Comparison of ENCODE assay signal across 13 cellular contexts in the genomic region with DNA sequence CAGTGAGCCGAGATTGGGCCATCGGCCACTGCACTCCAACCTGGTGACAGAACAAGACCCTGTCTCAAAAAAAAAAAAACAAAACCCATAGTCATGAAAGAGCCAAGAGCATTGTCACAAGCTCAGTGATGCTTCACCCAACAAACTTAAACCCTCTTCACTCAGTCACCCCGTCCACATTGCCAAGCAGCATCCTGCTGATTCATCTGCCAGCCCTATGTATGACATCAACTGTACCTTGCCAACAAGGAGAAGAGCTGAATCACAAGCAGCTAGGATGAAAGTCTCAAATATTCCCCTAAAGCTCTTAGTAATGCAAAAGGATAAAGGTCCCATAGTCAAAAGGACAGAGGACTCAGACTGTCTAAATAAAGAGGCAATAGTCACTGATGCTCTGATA.
DNase-seq lines count a peak whose midpoint lies in the region; ATAC-seq and TF ChIP-seq lines count a peak whose summit lies in the region.
"Had no signal": no experiment of that assay in that cellular context is flagged by ENCODE, and none has a peak within 500 bp of the region (broad histone marks: within the 10 kb centered on the region; RNA-seq: fewer than 3 reads in every experiment).

No MANE protein-coding gene starts in this region.

- H3K4me1 Mint-ChIP-seq in HFFc6 (ENCODE audit: low read depth): peaks cover 12% of the 10 kb centered on the region
- peaks cover 5% of the 10 kb centered on the region for H3K4me1 Mint-ChIP-seq in nephron progenitor cell
- H3K4me1 Mint-ChIP-seq: activated CD4-positive, alpha-beta T cell treated with anti-CD3 and anti-CD28 coated beads, Interleukin-2, amount 10 ng/mL, durations not matched to agents 24 days and 14 days had no signal

- H3K27ac Mint-ChIP-seq in HFFc6 (peak overlapping the region; percentile 68), nephron progenitor cell (no peak overlapping the region)
- H3K27ac Mint-ChIP-seq: activated CD4-positive, alpha-beta T cell treated with anti-CD3 and anti-CD28 coated beads, Interleukin-2, amount 10 ng/mL, durations not matched to agents 24 days and 14 days had no signal

- no peak for ATAC-seq in GM21529 (IDR thresholded peaks at IDR 0.05; ENCODE audit: unreplicated experiment)

- DNase-seq in DMS53 (lab: John Stamatoyannopoulos, UW) (peak; percentile 1), DMS53 treated with DMSO at 0.1 percent for 48 hours (lab: John Stamatoyannopoulos, UW; ENCODE audit: unreplicated experiment) (no peak), HFFc6 (peak; percentile 85), astrocyte of the spinal cord (ENCODE audit: low read depth, low spot score) (peak; percentile 44), kidney epithelial cell (ENCODE audit: low read depth) (peak; percentile 47), NCI-H524 (lab: John Stamatoyannopoulos, UW) (no peak), nephron progenitor cell (no peak)
- DNase-seq: activated CD4-positive, alpha-beta T cell treated with anti-CD3 and anti-CD28 coated beads, Interleukin-2, amount 10 ng/mL, durations not matched to agents 24 days and 14 days; effector memory CD4-positive, alpha-beta T cell; NCI-H1436; retina; SW 1271 had no signal

- H3K9me3 Mint-ChIP-seq in HFFc6 (peaks cover 6% of the 10 kb centered on the region), nephron progenitor cell (peaks cover 20% of the 10 kb centered on the region)

- H3K4me3 ChIP-seq in astrocyte of the spinal cord (ENCODE audit: low read depth, low read length) (no peak overlapping the region), kidney epithelial cell (ENCODE audit: low read depth, low read length) (no peak overlapping the region)

- no peaks in the 10 kb centered on the region for H3K27me3 ChIP-seq in kidney epithelial cell (ENCODE audit: control insufficient read depth, insufficient read depth, low read length)

- in situ Hi-C loops in astrocyte of the spinal cord (cut with HindIII; ENCODE audit: low sequenced_read_pairs): no loop called here

- H3K4me3 Mint-ChIP-seq in HFFc6 (no peak overlapping the region), nephron progenitor cell (no peak overlapping the region)
- H3K4me3 Mint-ChIP-seq: activated CD4-positive, alpha-beta T cell treated with anti-CD3 and anti-CD28 coated beads, Interleukin-2, amount 10 ng/mL, durations not matched to agents 24 days and 14 days had no signal

- peaks cover 14% of the 10 kb centered on the region for H3K36me3 Mint-ChIP-seq in HFFc6 (ENCODE audit: low read depth)
- peaks cover 23% of the 10 kb centered on the region for H3K36me3 Mint-ChIP-seq in nephron progenitor cell (ENCODE audit: low read depth)

- TF ChIP-seq CTCF in HFFc6 (IDR thresholded peaks at IDR 0.05): no peak
- no peak for TF ChIP-seq CTCF in astrocyte of the spinal cord (IDR thresholded peaks at IDR 0.05; ENCODE audit: low read depth, low read length)
- no peak for TF ChIP-seq CTCF in kidney epithelial cell (IDR thresholded peaks at IDR 0.05; ENCODE audit: insufficient read depth, low read length, poor library complexity, severe bottlenecking)
- TF ChIP-seq CTCF in nephron progenitor cell (IDR thresholded peaks at IDR 0.05): no peak

- H3K36me3 ChIP-seq in kidney epithelial cell (ENCODE audit: control insufficient read depth, insufficient read depth, low read length): no peaks in the 10 kb centered on the region

- H3K27me3 Mint-ChIP-seq in HFFc6 (ENCODE audit: insufficient read depth): no peaks in the 10 kb centered on the region
- H3K27me3 Mint-ChIP-seq in nephron progenitor cell (ENCODE audit: low read depth, poor library complexity): no peaks in the 10 kb centered on the region

Comparison
In these comparisons a context has a peak if more than half of its experiments do, and no peak if none do; other contexts are left out.
1. DNase-seq: peak in DMS53 (single experiment), HFFc6 (single experiment), astrocyte of the spinal cord (single experiment) and kidney epithelial cell (single experiment); none in DMS53 treated with DMSO at 0.1 percent for 48 hours (single experiment), NCI-H524 (0 of 2) and nephron progenitor cell (single experiment).